14 cellular contexts compared by ENCODE assay signal in genomic region chr4:137529432-137529831, GRCh38. TPM values are rescaled to one million over a fixed set of nuclear protein-coding genes. Genes with fewer than 3 reads are reported as not detected.
A peak's percentile ranks its signal among the peaks of the same experiment; 100 is the strongest.
DNase-seq lines count a peak whose midpoint lies in the region; ATAC-seq and TF ChIP-seq lines count a peak whose summit lies in the region.
"Had no signal": no experiment of that assay in that cellular context is flagged by ENCODE, and none has a peak within 500 bp of the region (broad histone marks: within the 10 kb centered on the region; RNA-seq: fewer than 3 reads in every experiment).

No MANE protein-coding gene starts in this region.

- H3K27me3 ChIP-seq in HUES64 (ENCODE audit: insufficient read depth, low read length), result no peaks in the 10 kb centered on the region
- H3K27me3 ChIP-seq in endodermal cell (ENCODE audit: control insufficient read depth, insufficient read depth, low read length, poor library complexity, severe bottlenecking), result peaks cover 4% of the 10 kb centered on the region
- no peaks in the 10 kb centered on the region for H3K27me3 ChIP-seq in mucosa of stomach (ENCODE audit: control insufficient read depth, insufficient read depth, low read length)
- no peaks in the 10 kb centered on the region for H3K27me3 ChIP-seq in tibial nerve

- no peak for DNase-seq in endodermal cell
- no peak for DNase-seq in tibial nerve (ENCODE audit: low spot score in 2 of 2)
- DNase-seq in NCI-H345 treated with DMSO at 0.1 percent for 48 hours (lab: John Stamatoyannopoulos, UW; ENCODE audit: unreplicated experiment), result no peak
- no peak for DNase-seq in 8988T
- DNase-seq: activated T-cell treated with anti-CD3 and anti-CD28 coated beads, Interleukin-2, amount 50 U/mL, for 48 hours; DND-41; NCI-H2107; stimulated activated naive CD4-positive, alpha-beta T cell treated with Interleukin-2 at 50 U/mL for 16 hours; WERI-Rb-1 had no signal

- H3K36me3 ChIP-seq in HUES64 (ENCODE audit: insufficient read depth, low read length), result peaks cover 64% of the 10 kb centered on the region
- H3K36me3 ChIP-seq in endodermal cell (ENCODE audit: control insufficient read depth, insufficient read depth, low read length), result no peaks in the 10 kb centered on the region
- H3K36me3 ChIP-seq in mucosa of stomach (ENCODE audit: control insufficient read depth, insufficient read depth, low read length), result no peaks in the 10 kb centered on the region
- H3K36me3 ChIP-seq in tibial nerve, result no peaks in the 10 kb centered on the region
- H3K36me3 ChIP-seq: cardiac muscle cell, WERI-Rb-1 had no signal

- TF ChIP-seq POLR2A in tibial nerve (IDR thresholded peaks at IDR 0.05), result no peak

- no peaks in the 10 kb centered on the region for H3K27me3 Mint-ChIP-seq in endodermal cell (ENCODE audit: insufficient read depth)

- no peak for ATAC-seq in GM18909 (IDR thresholded peaks at IDR 0.05; ENCODE audit: poor library complexity, unreplicated experiment)
- ATAC-seq: K562 had no signal

- 57% methylated on average over 5 of the region's 5 CpGs for WGBS in HUES64
- WGBS in endodermal cell (ENCODE audit: insufficient coverage in 1 of 2, insufficient read length in 1 of 2), 2 experiments, result 40 to 73% methylated on average over 1 to 5 of the region's 5 CpGs
- 72 to 75% methylated on average over 5 of the region's 5 CpGs for WGBS in tibial nerve, 2 donors

- H3K27ac Mint-ChIP-seq in endodermal cell, result peak overlapping the region; percentile 32

- TF ChIP-seq CTCF in endodermal cell (conservative IDR thresholded peaks at IDR 0.05), result no peak
- no peak for TF ChIP-seq CTCF in tibial nerve (IDR thresholded peaks at IDR 0.05)

- peak overlapping the region; percentile 28 for H3K4me3 Mint-ChIP-seq in endodermal cell

- H3K27ac ChIP-seq in HUES64 (ENCODE audit: low read depth, low read length), result no peak overlapping the region
- no peak overlapping the region for H3K27ac ChIP-seq in endodermal cell (ENCODE audit: low read depth, low read length)
- H3K27ac ChIP-seq in tibial nerve, result peak overlapping the region in 2 of 4 donors; percentile 53 to 87
- H3K27ac ChIP-seq: cardiac muscle cell, WERI-Rb-1 had no signal

- H3K9ac ChIP-seq in HUES64 (ENCODE audit: low read depth, low read length), result peak overlapping the region; percentile 26; the same call in 1 of the 2 replicates
- H3K9ac ChIP-seq in endodermal cell (ENCODE audit: extremely low read depth, low read length, poor library complexity, severe bottlenecking), result no peak overlapping the region
- peak overlapping the region; percentile 25 for H3K9ac ChIP-seq in mucosa of stomach (ENCODE audit: low read length)

- H3K36me3 Mint-ChIP-seq in endodermal cell (ENCODE audit: low read depth), result peaks cover 12% of the 10 kb centered on the region

- H3K4me1 Mint-ChIP-seq in endodermal cell, result peaks cover 15% of the 10 kb centered on the region

- H3K9me3 ChIP-seq in HUES64 (ENCODE audit: insufficient read depth, low read depth, low read length) (no peaks in the 10 kb centered on the region), endodermal cell (ENCODE audit: control insufficient read depth, low read length) (no peaks in the 10 kb centered on the region), mucosa of stomach (ENCODE audit: control insufficient read depth, low read length) (no peaks in the 10 kb centered on the region), tibial nerve (no peaks in the 10 kb centered on the region)

- H3K9me3 Mint-ChIP-seq in endodermal cell, result no peaks in the 10 kb centered on the region

- H3K4me3 ChIP-seq in HUES64 (ENCODE audit: low read length), result peak overlapping the region; percentile 93
- peak overlapping the region; percentile 86 for H3K4me3 ChIP-seq in endodermal cell (ENCODE audit: low read length)
- H3K4me3 ChIP-seq in mucosa of stomach (ENCODE audit: low read length), result no peak overlapping the region
- H3K4me3 ChIP-seq in tibial nerve, result peak overlapping the region; percentile 20 to 55 (median 46)
- H3K4me3 ChIP-seq: cardiac muscle cell, K562 had no signal

- H3K4me1 ChIP-seq in HUES64 (ENCODE audit: insufficient read depth, low read length) (peaks cover 37% of the 10 kb centered on the region), endodermal cell (ENCODE audit: control insufficient read depth, insufficient read depth, low read length) (peaks cover 7% of the 10 kb centered on the region), mucosa of stomach (ENCODE audit: control insufficient read depth, insufficient read depth, low read length) (no peaks in the 10 kb centered on the region), tibial nerve (peaks cover 0 to 35% (median 3%) of the 10 kb centered on the region in 4 donors)

- TF ChIP-seq EP300 in tibial nerve (IDR thresholded peaks at IDR 0.05), result no peak

RNA-seq across cellular contexts. Expression of gene PCDH18, which starts 2.9 kb away (rescaled TPM):
- polyA plus RNA-seq in HUES64 (2013, experiment 1 of 2), result 32.4 TPM
- 40.0 TPM for polyA plus RNA-seq in HUES64 (2013, experiment 2 of 2)
- total RNA-seq in endodermal cell (1 to 10 TPM; 8.1 to 9.2 TPM), tibial nerve (10 to 100 TPM; 49.6 to 61.3 (median 54.3) TPM)
- polyA plus RNA-seq in endodermal cell (2013, experiment 1 of 2), result 97.7 TPM
- polyA plus RNA-seq in endodermal cell (2013, experiment 2 of 2), result 81.0 TPM

Comparison
In these comparisons a context has a peak if more than half of its experiments do, and no peak if none do; other contexts are left out.
1. RNA of gene PCDH18, which starts 2.9 kb away (total RNA-seq): 49.6 to 61.3 TPM in tibial nerve; 8.1 to 9.2 TPM in endodermal cell; every median in the first group is over 4 times any median in the second.